9 cellular contexts compared by ENCODE assay signal in the genomic region with DNA sequence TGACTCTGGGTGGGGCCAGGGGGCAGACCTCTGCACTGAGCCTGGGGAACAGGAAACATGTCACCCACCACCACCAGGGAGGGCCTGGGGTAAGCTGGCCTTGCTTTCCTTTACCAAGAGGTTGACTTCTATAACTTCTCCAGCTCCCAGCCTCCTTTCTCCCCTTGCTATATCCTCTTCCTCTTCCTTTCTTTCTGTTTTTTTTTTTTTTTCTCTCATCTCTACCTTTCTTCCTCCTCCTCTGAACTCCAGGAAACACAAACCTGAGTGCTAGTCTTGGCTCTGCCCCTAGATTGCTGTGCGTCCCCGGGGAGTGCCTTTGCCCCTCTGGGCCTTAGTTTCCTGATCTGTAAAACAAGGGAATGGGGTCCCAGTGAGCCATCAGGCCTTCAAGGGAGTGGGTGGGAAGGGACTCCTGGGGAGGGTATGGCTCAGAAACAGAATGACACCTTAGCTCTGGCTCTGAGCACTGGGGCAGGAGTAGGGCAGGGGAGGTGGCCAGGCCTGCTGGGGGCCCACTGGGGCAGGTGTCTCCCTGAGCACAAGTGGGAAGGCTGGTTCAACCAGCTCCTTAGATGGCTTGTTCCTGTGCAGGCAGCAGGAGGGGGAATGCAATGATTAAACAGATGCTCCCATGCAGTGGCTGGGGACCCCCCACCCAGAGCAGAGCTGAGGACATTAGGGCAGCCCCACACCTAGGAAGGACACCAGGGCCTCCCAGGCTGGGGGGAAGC. TPM values are rescaled to one million over a fixed set of nuclear protein-coding genes. Genes with fewer than 3 reads are reported as not detected.
DNase-seq lines count a peak whose midpoint lies in the region; ATAC-seq, FAIRE-seq and TF ChIP-seq lines count a peak whose summit lies in the region.
"Had no signal": no experiment of that assay in that cellular context is flagged by ENCODE, and none has a peak within 500 bp of the region (broad histone marks: within the 10 kb centered on the region; RNA-seq: fewer than 3 reads in every experiment).

No MANE protein-coding gene starts in this region.

- H3K4me3 Mint-ChIP-seq in naive thymus-derived CD4-positive, alpha-beta T cell, result peak overlapping the region in 2 of 10 donors; percentile 37 to 47

- CTCF ChIA-PET in A549 (lab: Yijun Ruan, JAX), result interaction anchor here (0.7 to 9.8 kb wide), 8 partner anchors 13 to 284 kb away, joined by 3 to 98 read pairs (median 4); partner anchors contain the start of gene IMP3
- CTCF ChIA-PET in naive thymus-derived CD4-positive, alpha-beta T cell (lab: Charles Lee), result interaction anchor here (0.7 kb wide), 2 partner anchors 10 to 1037 kb away, joined by 3 to 4 read pairs; no protein-coding TSS in a partner anchor

- POLR2A ChIA-PET in A549 (lab: Yijun Ruan, JAX), result interaction anchor here (1.6 to 2.4 kb wide), 2 partner anchors 9 to 12 kb away, joined by 4 to 13 read pairs; partner anchors contain the start of gene IMP3
- POLR2A ChIA-PET in naive thymus-derived CD4-positive, alpha-beta T cell (lab: Charles Lee), result interaction anchor here (1.1 to 2.6 kb wide), 2 partner anchors 11 to 26 kb away, joined by 3 to 11 read pairs; partner anchors contain the start of genes IMP3 and SNUPN

- H3K27ac ChIP-seq in A549, result peak overlapping the region; percentile 56 to 76
- H3K27ac ChIP-seq in naive thymus-derived CD4-positive, alpha-beta T cell (ENCODE audit: low read depth, low read length), result no peak overlapping the region

- peaks cover 16 to 38% (median 25%) of the 10 kb centered on the region in 7 donors for H3K4me1 Mint-ChIP-seq in naive thymus-derived CD4-positive, alpha-beta T cell

- no peak for FAIRE-seq in A549 (lab: Jason Lieb, UNC)

- H3K27ac Mint-ChIP-seq in naive thymus-derived CD4-positive, alpha-beta T cell, result peak overlapping the region in 5 of 9 donors; percentile 5 to 69 (median 28)

- TF ChIP-seq EP300 in A549 (IDR thresholded peaks at IDR 0.05), result no peak

- no peaks in the 10 kb centered on the region for H3K36me3 Mint-ChIP-seq in naive thymus-derived CD4-positive, alpha-beta T cell

- WGBS in A549 (ENCODE audit: missing lambda C conversion rate), result 87% methylated on average over 2 of the region's 2 CpGs

- peak overlapping the region; percentile 69 for H3K4me2 ChIP-seq in A549

- no peaks in the 10 kb centered on the region for H3K9me3 Mint-ChIP-seq in naive thymus-derived CD4-positive, alpha-beta T cell

- no peaks in the 10 kb centered on the region for H3K9me3 ChIP-seq in A549
- H3K9me3 ChIP-seq in naive thymus-derived CD4-positive, alpha-beta T cell (ENCODE audit: control insufficient read depth in 2 of 3, low read length in 3 of 3), result no peaks in the 10 kb centered on the region

- DNase-seq in A549 (ENCODE audit: low read depth in 1 of 2, low spot score in 1 of 2), result no peak
- peak; percentile 42 for DNase-seq in KBM-7
- no peak for DNase-seq in choroid plexus epithelial cell (ENCODE audit: low read depth)
- DNase-seq in naive thymus-derived CD4-positive, alpha-beta T cell, result no peak
- no peak for DNase-seq in SW 1271 (lab: John Stamatoyannopoulos, UW)
- no peak for DNase-seq in sciatic nerve (ENCODE audit: low spot score)
- DNase-seq in activated CD4-positive, alpha-beta T cell treated with anti-CD3 and anti-CD28 coated beads for 4 hours, result no peak
- DNase-seq: NCI-H446 treated with DMSO at 0.1 percent for 48 hours had no signal

- H3K27me3 ChIP-seq in naive thymus-derived CD4-positive, alpha-beta T cell (ENCODE audit: control insufficient read depth in 2 of 2, insufficient read depth in 2 of 2, low read length in 2 of 2), result no peaks in the 10 kb centered on the region

- ATAC-seq in A549 (no peak), HG03432 (IDR thresholded peaks at IDR 0.05; ENCODE audit: unreplicated experiment) (no peak), sciatic nerve (no peak)
- ATAC-seq in naive thymus-derived CD4-positive, alpha-beta T cell, result no peak

- no peak overlapping the region for H3K4me3 ChIP-seq in A549
- peak overlapping the region; percentile 89 for H3K4me3 ChIP-seq in choroid plexus epithelial cell (ENCODE audit: low read depth, low read length)
- H3K4me3 ChIP-seq in naive thymus-derived CD4-positive, alpha-beta T cell (ENCODE audit: low read length), result no peak overlapping the region

- H3K27me3 Mint-ChIP-seq in naive thymus-derived CD4-positive, alpha-beta T cell, result peaks cover 0 to 2% (median 0%) of the 10 kb centered on the region in 5 donors

- TF ChIP-seq CTCF in A549 (IDR thresholded peaks at IDR 0.05) (no peak), choroid plexus epithelial cell (conservative IDR thresholded peaks at IDR 0.05; ENCODE audit: low read depth, low read length) (no peak)

- intact Hi-C loops in naive thymus-derived CD4-positive, alpha-beta T cell (cut with micrococcal nuclease), result no loop called here
- intact Hi-C loops in sciatic nerve (cut with DNase I), result loop anchor here (1.0 kb wide), 1 partner anchor 15 kb away; no protein-coding TSS in a partner anchor

- H3K4me1 ChIP-seq in A549, result peaks cover 33% of the 10 kb centered on the region
- peaks cover under 1 to 13% of the 10 kb centered on the region in 2 donors for H3K4me1 ChIP-seq in naive thymus-derived CD4-positive, alpha-beta T cell (ENCODE audit: control insufficient read depth in 2 of 2, insufficient read depth in 2 of 2, low read length in 2 of 2)

- in situ Hi-C loops in KBM-7 (cut with MboI; ENCODE audit: low pct_unique_long_range_greater_than_20kb, low sequenced_read_pairs), result loop anchor here (25.0 kb wide), 1 partner anchor 640 kb away; the partner anchor contains the start of gene PPCDC

- no peaks in the 10 kb centered on the region for H3K36me3 ChIP-seq in naive thymus-derived CD4-positive, alpha-beta T cell (ENCODE audit: control insufficient read depth in 2 of 3, insufficient read depth in 3 of 3, low read length in 3 of 3)

- no peak for TF ChIP-seq POLR2A in A549 (IDR thresholded peaks at IDR 0.05; ENCODE audit: low read length)

- TF ChIP-seq RAD21 in A549 (conservative IDR thresholded peaks at IDR 0.05 in 1 of 2, IDR thresholded peaks at IDR 0.05 in 1 of 2), result no peak

TF ChIP-seq in A549, 52 proteins besides CTCF, POLR2A, EP300 and RAD21 (continues in another document):
- TF ChIP-seq HOXB13 (CRISPR knock-in tag; IDR thresholded peaks at IDR 0.05; ENCODE audit: low read depth) (no peak), MYC (IDR thresholded peaks at IDR 0.05; ENCODE audit: borderline replicate concordance, low read length) (no peak), CBX8 (IDR thresholded peaks at IDR 0.05) (no peak), HES2 (IDR thresholded peaks at IDR 0.05) (no peak), HOXA7 (CRISPR knock-in tag; IDR thresholded peaks at IDR 0.05) (no peak), KDM1A (IDR thresholded peaks at IDR 0.05; ENCODE audit: low read depth) (no peak), CHD4 (IDR thresholded peaks at IDR 0.05; ENCODE audit: borderline replicate concordance) (no peak), MAFK (IDR thresholded peaks at IDR 0.05; ENCODE audit: partially characterized antibody) (no peak), CHD2 (IDR thresholded peaks at IDR 0.05; ENCODE audit: low read length, partially characterized antibody) (no peak), EHMT2 (IDR thresholded peaks at IDR 0.05; ENCODE audit: low read depth) (no peak), RARB (CRISPR knock-in tag; IDR thresholded peaks at IDR 0.05) (no peak), NR3C1 (IDR thresholded peaks at IDR 0.05) (no peak), GATA3 (IDR thresholded peaks at IDR 0.05; ENCODE audit: borderline replicate concordance) (no peak)
- TF ChIP-seq, protein P1, sequence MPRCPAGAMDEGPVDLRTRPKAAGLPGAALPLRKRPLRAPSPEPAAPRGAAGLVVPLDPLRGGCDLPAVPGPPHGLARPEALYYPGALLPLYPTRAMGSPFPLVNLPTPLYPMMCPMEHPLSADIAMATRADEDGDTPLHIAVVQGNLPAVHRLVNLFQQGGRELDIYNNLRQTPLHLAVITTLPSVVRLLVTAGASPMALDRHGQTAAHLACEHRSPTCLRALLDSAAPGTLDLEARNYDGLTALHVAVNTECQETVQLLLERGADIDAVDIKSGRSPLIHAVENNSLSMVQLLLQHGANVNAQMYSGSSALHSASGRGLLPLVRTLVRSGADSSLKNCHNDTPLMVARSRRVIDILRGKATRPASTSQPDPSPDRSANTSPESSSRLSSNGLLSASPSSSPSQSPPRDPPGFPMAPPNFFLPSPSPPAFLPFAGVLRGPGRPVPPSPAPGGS (IDR thresholded peaks at IDR 0.05), result no peak

RNA-seq across cellular contexts. Expression of gene SNX33, which starts 4.3 kb away (rescaled TPM):
- polyA plus RNA-seq in A549 (2011; rRNA removed) (8.4 and 10.7 TPM in 2 replicates), A549 (2017; fragmentation: RNase III; extraction: RNeasy Plus Mini Kit Qiagen cat#74134 plus additional on column Dnase treatment) (8.1 to 11.6 TPM (median 11.2 TPM) in 3 replicates)
- 5.3 and 7.3 TPM in 2 replicates for polyA plus RNA-seq in A549 (2012; cell fraction: cytosol; rRNA removed)
- polyA plus RNA-seq in A549 (2012; cell fraction: nucleus; rRNA removed), result 9.0 and 10.2 TPM in 2 replicates
- polyA minus RNA-seq in A549 (2011; rRNA and poly(A)+ RNA removed), result 19.7 and 21.2 TPM in 2 replicates
- total RNA-seq in naive thymus-derived CD4-positive, alpha-beta T cell, result 1 to 10 TPM in 4 of 5 experiments, under 1 TPM in 1; 0.94 to 3.4 (median 1.4) TPM
- under 1 TPM; 0.13 to 0.22 TPM for polyA plus RNA-seq in naive thymus-derived CD4-positive, alpha-beta T cell
- total RNA-seq in sciatic nerve, result 33.2 TPM

RNA-seq across cellular contexts. Expression of gene IMP3, which starts 12.0 kb away (rescaled TPM):
- 80.6 and 94.7 TPM in 2 replicates for polyA plus RNA-seq in A549 (2011; rRNA removed)
- polyA plus RNA-seq in A549 (2012; cell fraction: cytosol; rRNA removed), result 152 and 188 TPM in 2 replicates
- polyA plus RNA-seq in A549 (2012; cell fraction: nucleus; rRNA removed), result 182 and 230 TPM in 2 replicates
- 87.1 to 90.0 TPM (median 88.6 TPM) in 3 replicates for polyA plus RNA-seq in A549 (2017; fragmentation: RNase III; extraction: RNeasy Plus Mini Kit Qiagen cat#74134 plus additional on column Dnase treatment)
- 24.8 and 25.0 TPM in 2 replicates for polyA minus RNA-seq in A549 (2011; rRNA and poly(A)+ RNA removed)
- 100 to 1,000 TPM in 1 of 5 experiments, 10 to 100 TPM in 4; 32.3 to 100 (median 89.5) TPM for total RNA-seq in naive thymus-derived CD4-positive, alpha-beta T cell
- polyA plus RNA-seq in naive thymus-derived CD4-positive, alpha-beta T cell, result 100 to 1,000 TPM; 232 to 325 TPM
- 47.2 TPM for total RNA-seq in sciatic nerve

RNA-seq across cellular contexts. Expression of gene SNUPN, which starts 26.5 kb away (rescaled TPM):
- polyA plus RNA-seq in A549 (2011; rRNA removed) (33.6 and 38.5 TPM in 2 replicates), A549 (2017; fragmentation: RNase III; extraction: RNeasy Plus Mini Kit Qiagen cat#74134 plus additional on column Dnase treatment) (29.2 to 30.1 TPM (median 30.1 TPM) in 3 replicates)
- polyA plus RNA-seq in A549 (2012; cell fraction: cytosol; rRNA removed), result 21.7 and 25.1 TPM in 2 replicates
- 11.1 and 16.7 TPM in 2 replicates for polyA plus RNA-seq in A549 (2012; cell fraction: nucleus; rRNA removed)
- 16.4 and 18.2 TPM in 2 replicates for polyA minus RNA-seq in A549 (2011; rRNA and poly(A)+ RNA removed)
- 10 to 100 TPM; 16.5 to 33.2 (median 21.5) TPM for total RNA-seq in naive thymus-derived CD4-positive, alpha-beta T cell
- 10 to 100 TPM; 41.1 to 51.5 TPM for polyA plus RNA-seq in naive thymus-derived CD4-positive, alpha-beta T cell
- 23.7 TPM for total RNA-seq in sciatic nerve
